In the genomic region with DNA sequence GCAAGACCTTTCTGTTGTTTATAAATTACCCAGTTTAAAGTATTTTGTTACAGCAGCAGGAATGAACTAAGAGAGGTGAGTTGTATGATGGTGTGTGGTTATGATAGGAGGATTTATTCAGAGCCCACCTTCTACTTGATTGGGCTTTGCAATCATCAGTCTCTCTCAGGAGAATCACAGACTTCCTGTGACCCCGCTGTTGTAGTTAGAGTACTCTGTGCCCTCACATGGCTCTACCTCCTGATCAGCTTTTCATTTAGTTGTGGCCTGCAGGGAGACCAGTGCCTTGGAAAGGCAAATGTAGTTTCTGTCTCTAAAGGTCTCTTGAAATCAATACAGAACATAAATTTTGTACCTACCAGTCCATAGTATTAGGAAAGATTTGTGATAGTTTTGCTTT, we compare ENCODE assay signal across 2 cellular contexts.
TF ChIP-seq lines count a peak whose summit lies in the region.

No MANE protein-coding gene starts in this region.

TF ChIP-seq in IMR-90, 13 proteins besides CTCF, POLR2A, EP300 and RAD21:
- TF ChIP-seq MAFK (IDR thresholded peaks at IDR 0.05; ENCODE audit: low read depth, low read length) (no peak), USF2 (IDR thresholded peaks at IDR 0.05; ENCODE audit: low read depth, low read length) (no peak), FOS (IDR thresholded peaks at IDR 0.05; ENCODE audit: low read depth, low read length) (no peak), RCOR1 (IDR thresholded peaks at IDR 0.05; ENCODE audit: insufficient replicate concordance, low read length) (no peak), BHLHE40 (IDR thresholded peaks at IDR 0.05; ENCODE audit: low read depth, low read length) (no peak), CHD1 (IDR thresholded peaks at IDR 0.05; ENCODE audit: low read depth, low read length) (no peak), ELK1 (IDR thresholded peaks at IDR 0.05; ENCODE audit: borderline replicate concordance, low read depth, low read length) (no peak), MAZ (IDR thresholded peaks at IDR 0.05; ENCODE audit: borderline replicate concordance, low read depth, low read length) (no peak), MXI1 (IDR thresholded peaks at IDR 0.05; ENCODE audit: borderline replicate concordance, low read depth, low read length) (no peak), NFE2L2 (IDR thresholded peaks at IDR 0.05; ENCODE audit: low read depth, low read length) (no peak), CEBPB (IDR thresholded peaks at IDR 0.05; ENCODE audit: low read depth, low read length) (no peak), SMC3 (IDR thresholded peaks at IDR 0.05; ENCODE audit: low read depth, low read length) (no peak)

TF ChIP-seq in H1, 55 proteins besides CTCF, POLR2A, EP300 and RAD21:
- no peak for TF ChIP-seq YY1 (IDR thresholded peaks at IDR 0.05; ENCODE audit: low read depth, low read length)
- 0 out of 2 replicates have a peak, but pooled peaks have one; percentile 34 for TF ChIP-seq POLR2AphosphoS5 (IDR thresholded peaks at IDR 0.05; ENCODE audit: low read depth, low read length)
- TF ChIP-seq JUND (IDR thresholded peaks at IDR 0.05; ENCODE audit: low read length): no peak
